Comparison of ENCODE assay signal across 22 cellular contexts in genomic region chr5:77877516-77878070, GRCh38.
DNase-seq lines count a peak whose midpoint lies in the region; ATAC-seq and TF ChIP-seq lines count a peak whose summit lies in the region.
"Had no signal": no experiment of that assay in that cellular context is flagged by ENCODE, and none has a peak within 500 bp of the region (broad histone marks: within the 10 kb centered on the region; RNA-seq: fewer than 3 reads in every experiment).

No MANE protein-coding gene starts in this region.

- H3K4me1 ChIP-seq in HEK293 (ENCODE audit: control insufficient read depth, insufficient read depth, low read length), result 0 out of 2 replicates have a peak, but pooled peaks cover 2% of the 10 kb centered on the region
- H3K4me1 ChIP-seq in SJSA1 (replicated peaks), result peaks cover 57% of the 10 kb centered on the region
- peaks cover 6% of the 10 kb centered on the region for H3K4me1 ChIP-seq in lower lobe of right lung
- peaks cover 23% of the 10 kb centered on the region for H3K4me1 ChIP-seq in skeletal muscle satellite cell (ENCODE audit: control insufficient read depth, insufficient read depth, low read length)
- no peaks in the 10 kb centered on the region for H3K4me1 ChIP-seq in upper lobe of right lung
- H3K4me1 ChIP-seq: BE2C, Peyer's patch had no signal

- H3K4me3 ChIP-seq in HEK293 (ENCODE audit: low read depth, low read length) (no peak overlapping the region), SJSA1 (peak overlapping the region; percentile 18), lower lobe of right lung (peak overlapping the region; percentile 2), skeletal muscle satellite cell (ENCODE audit: low read length) (peak overlapping the region; percentile 60), upper lobe of right lung (no peak overlapping the region)
- H3K4me3 ChIP-seq: Peyer's patch, SJCRH30 had no signal

- DNase-seq in SJSA1 (ENCODE audit: low read depth in 1 of 2, low spot score in 2 of 2) (no peak), lower lobe of right lung (no peak), upper lobe of right lung (no peak), SW 1271 (lab: John Stamatoyannopoulos, UW) (no peak), natural killer cell (no peak)
- DNase-seq: BE2C; CD4-positive, alpha-beta T cell; COR-L47; DMS 273 treated with DMSO at 0.1 percent for 48 hours; DMS79 treated with DMSO at 0.1 percent for 48 hours; NCI-H1694; NCI-H2081; NCI-H2171; NCI-H345; NCI-H524; NCI-H774; Peyer's patch; SJCRH30 had no signal

- peaks cover 0 to 7% of the 10 kb centered on the region in 2 donors for H3K4me1 Mint-ChIP-seq in natural killer cell

- POLR2A ChIA-PET in HEK293 (lab: Yijun Ruan, JAX), result no interaction called here

- H3K36me3 Mint-ChIP-seq in natural killer cell, result no peaks in the 10 kb centered on the region

- peak overlapping the region; percentile 6 for H3K9ac ChIP-seq in skeletal muscle satellite cell (ENCODE audit: low read depth, low read length)
- H3K9ac ChIP-seq: KMS-11 had no signal

- H3K36me3 ChIP-seq in HEK293 (ENCODE audit: control insufficient read depth in 2 of 2, insufficient read depth in 1 of 2, low read length in 2 of 2), result no peaks in the 10 kb centered on the region
- no peaks in the 10 kb centered on the region for H3K36me3 ChIP-seq in SJSA1
- H3K36me3 ChIP-seq in lower lobe of right lung, result no peaks in the 10 kb centered on the region
- H3K36me3 ChIP-seq in skeletal muscle satellite cell (ENCODE audit: insufficient read depth, low read length), result no peaks in the 10 kb centered on the region
- no peaks in the 10 kb centered on the region for H3K36me3 ChIP-seq in upper lobe of right lung
- H3K36me3 ChIP-seq: BE2C, Peyer's patch, SJCRH30 had no signal

- no peaks in the 10 kb centered on the region for H3K27me3 ChIP-seq in SJSA1 (replicated peaks)
- no peaks in the 10 kb centered on the region for H3K27me3 ChIP-seq in lower lobe of right lung (ENCODE audit: low read depth)
- H3K27me3 ChIP-seq in skeletal muscle satellite cell (ENCODE audit: control insufficient read depth, insufficient read depth, low read length), result no peaks in the 10 kb centered on the region
- no peaks in the 10 kb centered on the region for H3K27me3 ChIP-seq in upper lobe of right lung
- H3K27me3 ChIP-seq: BE2C, Peyer's patch, SJCRH30 had no signal

- TF ChIP-seq CTCF in HEK293 (tag by site-specific recombination; IDR thresholded peaks at IDR 0.05) (no peak), lower lobe of right lung (IDR thresholded peaks at IDR 0.05) (no peak), upper lobe of right lung (IDR thresholded peaks at IDR 0.05) (no peak), natural killer cell (IDR thresholded peaks at IDR 0.05) (no peak)

- H3K27me3 Mint-ChIP-seq in natural killer cell (ENCODE audit: low read depth in 2 of 2), result peaks cover 0 to 3% of the 10 kb centered on the region in 2 donors
- H3K27me3 Mint-ChIP-seq: CD4-positive, alpha-beta T cell had no signal

- no peaks in the 10 kb centered on the region for H3K9me3 Mint-ChIP-seq in natural killer cell
- H3K9me3 Mint-ChIP-seq: CD4-positive, alpha-beta T cell; T-helper 1 cell treated with Interleukin-12 subunit alpha and Interleukin-12 subunit beta and Interleukin-4 antibody, amounts not matched to agents 30 μg/mL and 1 μg/mL, for 36 hours had no signal

- H3K4me2 ChIP-seq in skeletal muscle satellite cell (ENCODE audit: low read length), result peak overlapping the region; percentile 79
- H3K4me2 ChIP-seq: KMS-11 had no signal

- CTCF ChIA-PET in HEK293 (lab: Yijun Ruan, JAX), result interaction anchor here (0.7 kb wide), 1 partner anchor 247 kb away, joined by 5 read pairs; no protein-coding TSS in a partner anchor

- no peak for ATAC-seq in lower lobe of right lung
- ATAC-seq in upper lobe of right lung, result no peak
- ATAC-seq in natural killer cell, result no peak

- no peak overlapping the region for H3K27ac Mint-ChIP-seq in natural killer cell
- H3K27ac Mint-ChIP-seq: CD4-positive, alpha-beta T cell; T-helper 1 cell treated with Interleukin-12 subunit alpha and Interleukin-12 subunit beta and Interleukin-4 antibody, amounts not matched to agents 30 μg/mL and 1 μg/mL, for 36 hours had no signal

- no peak overlapping the region for H3K27ac ChIP-seq in HEK293 (ENCODE audit: extremely low read depth, low read depth, low read length)
- H3K27ac ChIP-seq in SJSA1, result peak overlapping the region; percentile 29; the same call in 1 of the 2 replicates
- H3K27ac ChIP-seq in lower lobe of right lung, result no peak overlapping the region
- no peak overlapping the region for H3K27ac ChIP-seq in upper lobe of right lung
- H3K27ac ChIP-seq: KMS-11, Peyer's patch, SJCRH30 had no signal

- no peak overlapping the region for H3K4me3 Mint-ChIP-seq in natural killer cell
- H3K4me3 Mint-ChIP-seq: CD4-positive, alpha-beta T cell; T-helper 1 cell treated with Interleukin-12 subunit alpha and Interleukin-12 subunit beta and Interleukin-4 antibody, amounts not matched to agents 30 μg/mL and 1 μg/mL, for 36 hours had no signal

- intact Hi-C loops in lower lobe of right lung (cut with DNase I) (no loop called here), upper lobe of right lung (cut with DNase I) (no loop called here), natural killer cell (cut with micrococcal nuclease) (no loop called here)

- H3K9me3 ChIP-seq in HEK293 (ENCODE audit: control insufficient read depth, insufficient read depth, low read depth, low read length), result no peaks in the 10 kb centered on the region
- H3K9me3 ChIP-seq in SJSA1 (replicated peaks), result no peaks in the 10 kb centered on the region
- no peaks in the 10 kb centered on the region for H3K9me3 ChIP-seq in lower lobe of right lung
- no peaks in the 10 kb centered on the region for H3K9me3 ChIP-seq in skeletal muscle satellite cell (replicated peaks; ENCODE audit: low read length)
- no peaks in the 10 kb centered on the region for H3K9me3 ChIP-seq in upper lobe of right lung
- H3K9me3 ChIP-seq: BE2C, Peyer's patch, SJCRH30 had no signal

TF ChIP-seq in HEK293, 187 proteins besides CTCF, POLR2A, EP300 and RAD21:
- TF ChIP-seq ZNF121 (tag by site-specific recombination; IDR thresholded peaks at IDR 0.05) (peak; percentile 91), ZNF157 (tag by site-specific recombination; IDR thresholded peaks at IDR 0.05) (peak; percentile 58), ZNF585B (tag by site-specific recombination; IDR thresholded peaks at IDR 0.05) (no peak)

Comparison
In these comparisons a context has a peak if more than half of its experiments do, and no peak if none do; other contexts are left out.
1. H3K4me3 ChIP-seq: peak in SJSA1 (single experiment), lower lobe of right lung (single experiment) and skeletal muscle satellite cell (single experiment); none in HEK293 (single experiment) and upper lobe of right lung (single experiment).